30 cellular contexts compared by ENCODE assay signal in genomic region chr6:131574686-131575085, GRCh38. TPM values are rescaled to one million over a fixed set of nuclear protein-coding genes. Genes with fewer than 3 reads are reported as not detected.
"Had no signal": no experiment of that assay in that cellular context is flagged by ENCODE, and none has a peak within 500 bp of the region (broad histone marks: within the 10 kb centered on the region; RNA-seq: fewer than 3 reads in every experiment).

No MANE protein-coding gene starts in this region.

- H3K4me1 ChIP-seq: adrenal gland, body of pancreas, breast epithelium, SJCRH30 had no signal

- H3K27me3 ChIP-seq: adrenal gland, body of pancreas, breast epithelium, SJCRH30 had no signal

- H3K9me3 ChIP-seq: adrenal gland, body of pancreas, breast epithelium, SJCRH30 had no signal

- ATAC-seq: activated CD8-positive, alpha-beta T cell treated with anti-CD3 and anti-CD28 coated beads for 36 hours; activated naive CD4-positive, alpha-beta T cell treated with anti-CD3 and anti-CD28 coated beads, Interleukin-2, amount 50 U/mL, for 72 hours; activated T-cell treated with anti-CD3 and anti-CD28 coated beads, Interleukin-2, amount 50 U/mL, for 4 hours; body of pancreas; Panc1 had no signal

- H3K27ac ChIP-seq: adrenal gland, body of pancreas, breast epithelium, SJCRH30, SK-N-MC had no signal

- DNase-seq: activated CD4-positive, alpha-beta T cell treated with anti-CD3 and anti-CD28 coated beads, Interleukin-2, amount 10 ng/mL, durations not matched to agents 24 days and 14 days; activated CD4-positive, alpha-beta T cell treated with anti-CD3 and anti-CD28 coated beads, Interleukin-2, amount 50 U/mL, for 4 hours; activated CD8-positive, alpha-beta T cell treated with anti-CD3 and anti-CD28 coated beads for 36 hours; activated gamma-delta T cell treated with Interleukin-2 at 50 U/mL for 16 hours; activated naive CD4-positive, alpha-beta T cell treated with anti-CD3 and anti-CD28 coated beads for 36 hours; activated T-cell treated with anti-CD3 and anti-CD28 coated beads, Interleukin-2, amount 50 U/mL, for 4 hours; adrenal gland; NCI-H1048; NCI-H1105 treated with DMSO at 0.1 percent for 48 hours; NCI-H1436; NCI-H1694; NCI-H2029; NCI-H345; NCI-H524 treated with DMSO at 0.1 percent for 48 hours; SHP77; SJCRH30; T1000 had no signal

- H3K4me3 ChIP-seq: adrenal gland, body of pancreas, breast epithelium, SJCRH30, SK-N-MC had no signal

- H3K36me3 ChIP-seq: adrenal gland, breast epithelium had no signal

RNA-seq across cellular contexts. Expression of gene ARG1, which starts 1.7 kb away (rescaled TPM):
- total RNA-seq: activated CD4-positive, alpha-beta T cell treated with anti-CD3 and anti-CD28 coated beads, Interleukin-2, amount 10 ng/mL, durations not matched to agents 24 days and 14 days; activated CD8-positive, alpha-beta memory T cell treated with anti-CD3 and anti-CD28 coated beads for 36 hours; activated CD8-positive, alpha-beta T cell treated with anti-CD3 and anti-CD28 coated beads for 36 hours; activated naive CD4-positive, alpha-beta T cell treated with anti-CD3 and anti-CD28 coated beads for 36 hours; activated naive CD4-positive, alpha-beta T cell treated with anti-CD3 and anti-CD28 coated beads, Interleukin-2, amount 50 U/mL, for 72 hours; activated T-helper 1 cell treated with anti-CD3 and anti-CD28 coated beads, Interleukin-12 subunit alpha, Interleukin-12 subunit beta, Interleukin-2, Interleukin-4 antibody, amounts not matched to agents 30 ng/mL and 10 ng/mL and 1 ng/mL, durations not matched to agents 14 hours and 24 hours and 36 hours; astrocyte; body of pancreas; MCF 10A; NCI-H460; RPMI7951; SJCRH30; T-helper 1 cell treated with Interleukin-12 subunit alpha and Interleukin-12 subunit beta and Interleukin-4 antibody, amounts not matched to agents 30 ng/mL and 1 ng/mL, for 36 hours; T-helper 2 cell treated with Interferon-gamma antibody and Interleukin-4, amounts not matched to agents 100 ng/mL and 5 ng/mL, for 36 hours had no signal
